In the genomic region with DNA sequence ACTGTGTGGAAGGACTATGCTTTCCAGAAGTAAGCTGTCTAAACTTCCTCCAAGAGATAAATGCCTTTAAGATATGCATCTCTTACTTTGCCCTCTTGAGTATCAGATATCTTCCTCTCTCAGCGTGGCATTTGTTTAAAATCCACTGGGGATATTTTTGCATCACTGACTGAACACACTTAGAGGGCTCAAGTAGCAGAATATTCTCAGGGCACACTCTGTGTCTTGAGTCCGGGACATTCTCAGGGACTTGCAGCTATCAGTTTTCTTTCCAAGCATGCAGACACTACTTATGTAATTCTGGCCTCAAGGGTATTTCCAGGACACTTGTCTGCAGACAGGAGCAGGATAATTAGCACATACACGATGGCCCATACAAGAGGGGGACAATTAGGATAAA, we compare ENCODE assay signal across 27 cellular contexts.
"Had no signal": no experiment of that assay in that cellular context is flagged by ENCODE, and none has a peak within 500 bp of the region (broad histone marks: within the 10 kb centered on the region; RNA-seq: fewer than 3 reads in every experiment).

No MANE protein-coding gene starts in this region.

- H3K9me3 ChIP-seq: esophagus muscularis mucosa, pancreas, prostate gland, tibial nerve had no signal

- H3K9me3 Mint-ChIP-seq: central memory CD8-positive, alpha-beta T cell had no signal

- H3K36me3 ChIP-seq: esophagus muscularis mucosa, pancreas, prostate gland, tibial nerve had no signal

- H3K4me1 Mint-ChIP-seq: central memory CD8-positive, alpha-beta T cell had no signal

- ATAC-seq: foreskin keratinocyte, left colon, pancreas had no signal

- H3K4me3 ChIP-seq: esophagus muscularis mucosa, pancreas, prostate gland, tibial nerve had no signal

- FAIRE-seq: bronchial epithelial cell, colon, keratinocyte, pancreas, TTC549 had no signal

- H3K36me3 Mint-ChIP-seq: activated naive CD8-positive, alpha-beta T cell; mesothelial cell of epicardium had no signal

- H3K27me3 ChIP-seq: foreskin keratinocyte, pancreas, tibial nerve had no signal

- H3K27ac Mint-ChIP-seq: activated naive CD8-positive, alpha-beta T cell; mesothelial cell of epicardium; naive B cell; nephron progenitor cell had no signal

- H3K27ac ChIP-seq: esophagus muscularis mucosa, foreskin keratinocyte, pancreas, prostate gland, tibial nerve, VCaP had no signal

- H3K4me1 ChIP-seq: esophagus muscularis mucosa, foreskin keratinocyte, pancreas, prostate gland, tibial nerve had no signal

- DNase-seq: activated CD4-positive, alpha-beta T cell treated with anti-CD3 and anti-CD28 coated beads for 4 hours; activated CD4-positive, alpha-beta T cell treated with anti-CD3 and anti-CD28 coated beads, Interleukin-2, amount 50 U/mL, for 4 hours; activated effector memory CD4-positive, alpha-beta T cell treated with Interleukin-2 at 50 U/mL for 16 hours; activated naive CD4-positive, alpha-beta T cell treated with Interleukin-2 at 50 U/mL for 16 hours; activated T-cell treated with anti-CD3 and anti-CD28 coated beads for 4 hours; anterior cingulate cortex; dermis blood vessel endothelial cell; effector CD4-positive, alpha-beta T cell; foreskin keratinocyte; hippocampal formation; left colon; naive B cell; nephron progenitor cell; pancreas; stimulated activated CD4-positive, alpha-beta T cell treated with anti-CD3 and anti-CD28 coated beads, Interleukin-15, amount 100 ng/mL, for 24 hours; stimulated activated naive CD4-positive, alpha-beta T cell had no signal

- H3K4me3 Mint-ChIP-seq: activated naive CD8-positive, alpha-beta T cell; central memory CD8-positive, alpha-beta T cell; mesothelial cell of epicardium; naive B cell; nephron progenitor cell had no signal
